14 cellular contexts compared by ENCODE assay signal in genomic region chr20:49865559-49865958, GRCh38. TPM values are rescaled to one million over a fixed set of nuclear protein-coding genes. Genes with fewer than 3 reads are reported as not detected.
DNase-seq lines count a peak whose midpoint lies in the region; ATAC-seq, FAIRE-seq and TF ChIP-seq lines count a peak whose summit lies in the region.
"Had no signal": no experiment of that assay in that cellular context is flagged by ENCODE, and none has a peak within 500 bp of the region (broad histone marks: within the 10 kb centered on the region; RNA-seq: fewer than 3 reads in every experiment).

No MANE protein-coding gene starts in this region.

- no peaks in the 10 kb centered on the region for H3K27me3 ChIP-seq in endodermal cell (ENCODE audit: control insufficient read depth, insufficient read depth, low read length, poor library complexity, severe bottlenecking)
- H3K27me3 ChIP-seq: vagina had no signal

- H3K9me3 Mint-ChIP-seq in endodermal cell: no peaks in the 10 kb centered on the region
- H3K9me3 Mint-ChIP-seq: activated CD4-positive, alpha-beta T cell treated with anti-CD3 and anti-CD28 coated beads, Interleukin-2, amount 10 ng/mL, durations not matched to agents 7 days and 5 days had no signal

- ATAC-seq in sciatic nerve (peak; percentile 9), HG02759 (IDR thresholded peaks at IDR 0.05; ENCODE audit: unreplicated experiment) (no peak), GM19397 (IDR thresholded peaks at IDR 0.05; ENCODE audit: unreplicated experiment) (no peak)

- H3K27ac ChIP-seq in endodermal cell (ENCODE audit: low read depth, low read length): no peak overlapping the region
- H3K27ac ChIP-seq: vagina had no signal

- FAIRE-seq in urothelium cell line (lab: Jason Lieb, UNC): no peak
- FAIRE-seq: H54 had no signal

- peaks cover 6% of the 10 kb centered on the region for H3K36me3 Mint-ChIP-seq in endodermal cell (ENCODE audit: low read depth)

- intact Hi-C loops in sciatic nerve (cut with DNase I): no loop called here

- 92 to 100% methylated on average over 4 to 7 of the region's 7 CpGs for WGBS in endodermal cell (ENCODE audit: insufficient coverage in 1 of 2, insufficient read length in 1 of 2), 2 experiments

- H3K4me1 Mint-ChIP-seq in endodermal cell: peaks cover 19% of the 10 kb centered on the region

- no peak overlapping the region for H3K27ac Mint-ChIP-seq in endodermal cell
- H3K27ac Mint-ChIP-seq: activated CD4-positive, alpha-beta T cell treated with anti-CD3 and anti-CD28 coated beads, Interleukin-2, amount 10 ng/mL, durations not matched to agents 7 days and 5 days had no signal

- TF ChIP-seq CTCF in LNCaP clone FGC (IDR thresholded peaks at IDR 0.05; ENCODE audit: control insufficient read depth, extremely low read depth, insufficient read depth) (0 out of 2 replicates have a peak, but pooled peaks have one; percentile 7), endodermal cell (conservative IDR thresholded peaks at IDR 0.05) (no peak)

- H3K9ac ChIP-seq in endodermal cell (ENCODE audit: extremely low read depth, low read length, poor library complexity, severe bottlenecking): no peak overlapping the region

- no peaks in the 10 kb centered on the region for H3K9me3 ChIP-seq in endodermal cell (ENCODE audit: control insufficient read depth, low read length)
- H3K9me3 ChIP-seq: vagina had no signal

- H3K27me3 Mint-ChIP-seq in endodermal cell (ENCODE audit: insufficient read depth): no peaks in the 10 kb centered on the region
- H3K27me3 Mint-ChIP-seq: activated CD4-positive, alpha-beta T cell treated with anti-CD3 and anti-CD28 coated beads, Interleukin-2, amount 10 ng/mL, durations not matched to agents 7 days and 5 days had no signal

- no peak overlapping the region for H3K4me3 ChIP-seq in LNCaP clone FGC (ENCODE audit: low read depth, low read length)
- no peak overlapping the region for H3K4me3 ChIP-seq in endodermal cell (ENCODE audit: low read length)
- H3K4me3 ChIP-seq: vagina had no signal

- no peak overlapping the region for H3K4me3 Mint-ChIP-seq in endodermal cell
- H3K4me3 Mint-ChIP-seq: activated CD4-positive, alpha-beta T cell treated with anti-CD3 and anti-CD28 coated beads, Interleukin-2, amount 10 ng/mL, durations not matched to agents 7 days and 5 days had no signal

- DNase-seq in ELR (ENCODE audit: low read depth): peak; percentile 23
- DNase-seq in LNCaP clone FGC (ENCODE audit: low read depth): no peak
- peak; percentile 49 for DNase-seq in endodermal cell
- DNase-seq in sciatic nerve (ENCODE audit: low spot score): no peak
- DNase-seq in urothelium cell line (ENCODE audit: low spot score): no peak
- DNase-seq: activated CD4-positive, alpha-beta T cell treated with anti-CD3 and anti-CD28 coated beads, Interleukin-2, amount 10 ng/mL, durations not matched to agents 7 days and 5 days; kidney glomerular epithelial cell; NCI-H1436; NCI-H446 treated with DMSO at 0.1 percent for 48 hours; RPMI8226 had no signal

- H3K36me3 ChIP-seq in endodermal cell (ENCODE audit: control insufficient read depth, insufficient read depth, low read length): peaks cover 22% of the 10 kb centered on the region

- H3K4me1 ChIP-seq in endodermal cell (ENCODE audit: control insufficient read depth, insufficient read depth, low read length): no peaks in the 10 kb centered on the region
- H3K4me1 ChIP-seq: vagina had no signal

RNA-seq across cellular contexts. Expression of gene SPATA2, which starts 49.8 kb away (rescaled TPM):
- total RNA-seq in endodermal cell (10 to 100 TPM in 1 of 2 donors, 1 to 10 TPM in 1; 8.6 to 10.4 TPM), sciatic nerve (8.2 TPM)
- 10.2 TPM for polyA plus RNA-seq in endodermal cell (2013, experiment 1 of 2)
- 8.3 TPM for polyA plus RNA-seq in endodermal cell (2013, experiment 2 of 2)

RNA-seq across cellular contexts. Expression of gene SLC9A8, which starts 52.9 kb away (rescaled TPM):
- total RNA-seq in endodermal cell (10 to 100 TPM in 1 of 2 donors, 1 to 10 TPM in 1; 8.6 to 10.3 TPM), sciatic nerve (14.4 TPM)
- polyA plus RNA-seq in endodermal cell (2013, experiment 1 of 2): 8.2 TPM
- polyA plus RNA-seq in endodermal cell (2013, experiment 2 of 2): 7.0 TPM

Comparison
In these comparisons a context has a peak if more than half of its experiments do, and no peak if none do; other contexts are left out.
1. DNase-seq: peak in ELR (single experiment) and endodermal cell (single experiment); none in LNCaP clone FGC (single experiment), sciatic nerve (single experiment) and urothelium cell line (single experiment).